In genomic region chr15:99718421-99718820, GRCh38 we compare ENCODE assay signal across 1 cellular context.
TF ChIP-seq lines count a peak whose summit lies in the region.

No MANE protein-coding gene starts in this region.

TF ChIP-seq in GM12878, 131 proteins besides CTCF, POLR2A, EP300 and RAD21 (continued from another document):
- TF ChIP-seq, protein P1, sequence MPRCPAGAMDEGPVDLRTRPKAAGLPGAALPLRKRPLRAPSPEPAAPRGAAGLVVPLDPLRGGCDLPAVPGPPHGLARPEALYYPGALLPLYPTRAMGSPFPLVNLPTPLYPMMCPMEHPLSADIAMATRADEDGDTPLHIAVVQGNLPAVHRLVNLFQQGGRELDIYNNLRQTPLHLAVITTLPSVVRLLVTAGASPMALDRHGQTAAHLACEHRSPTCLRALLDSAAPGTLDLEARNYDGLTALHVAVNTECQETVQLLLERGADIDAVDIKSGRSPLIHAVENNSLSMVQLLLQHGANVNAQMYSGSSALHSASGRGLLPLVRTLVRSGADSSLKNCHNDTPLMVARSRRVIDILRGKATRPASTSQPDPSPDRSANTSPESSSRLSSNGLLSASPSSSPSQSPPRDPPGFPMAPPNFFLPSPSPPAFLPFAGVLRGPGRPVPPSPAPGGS (IDR thresholded peaks at IDR 0.05; ENCODE audit: borderline replicate concordance, insufficient read depth, low read depth, low read length, poor library complexity, severe bottlenecking): no peak
- TF ChIP-seq NR2C2 (IDR thresholded peaks at IDR 0.05; ENCODE audit: borderline replicate concordance, control insufficient read depth, insufficient read length, low read depth): no peak
